In genomic region chr5:95783661-95784060, GRCh38 we compare ENCODE assay signal across 32 cellular contexts.
"Had no signal": no experiment of that assay in that cellular context is flagged by ENCODE, and none has a peak within 500 bp of the region (broad histone marks: within the 10 kb centered on the region; RNA-seq: fewer than 3 reads in every experiment).

No MANE protein-coding gene starts in this region.

- DNase-seq: activated B cell treated with CpG ODN at 0.5 μM for 24 hours; activated CD4-positive, alpha-beta memory T cell treated with anti-CD3 and anti-CD28 coated beads for 36 hours; activated CD4-positive, alpha-beta T cell treated with anti-CD3 and anti-CD28 coated beads for 4 hours; activated CD4-positive, alpha-beta T cell treated with anti-CD3 and anti-CD28 coated beads, Interleukin-2, amount 50 U/mL, for 1 hour; activated CD4-positive, CD25-positive, alpha-beta regulatory T cell treated with anti-CD3 and anti-CD28 coated beads, Interleukin-2, amount 50 U/mL, for 72 hours; activated CD8-positive, alpha-beta memory T cell treated with anti-CD3 and anti-CD28 coated beads, Interleukin-2, amount 50 U/mL, for 4 hours; activated gamma-delta T cell treated with Interleukin-2 at 50 U/mL for 16 hours; activated naive CD4-positive, alpha-beta T cell treated with anti-CD3 and anti-CD28 coated beads for 36 hours; activated T-cell treated with anti-CD3 and anti-CD28 coated beads for 4 hours; activated T-cell treated with anti-CD3 and anti-CD28 coated beads, Interleukin-2, amount 50 U/mL, for 4 hours; Karpas-422; KBM-7; MG63; NCI-H1048; NCI-H1105 treated with DMSO at 0.1 percent for 48 hours; NCI-H1436; NCI-H1694; NCI-H1930; NCI-H2081 treated with DMSO at 0.1 percent for 48 hours; NCI-H345; NCI-H524 treated with DMSO at 0.1 percent for 48 hours; SHP77 treated with DMSO at 0.1 percent for 48 hours; SW 1271; T-helper 1 cell; T-helper 2 cell; T-helper 9 cell had no signal

- H3K27me3 ChIP-seq: ascending aorta, cardiac muscle cell, MG63, SJSA1 had no signal

- H3K9me3 ChIP-seq: ascending aorta, MG63, SJSA1 had no signal

- ATAC-seq: activated naive CD4-positive, alpha-beta T cell treated with anti-CD3 and anti-CD28 coated beads, Interleukin-2, amount 50 U/mL, for 72 hours; activated T-cell treated with anti-CD3 and anti-CD28 coated beads, Interleukin-2, amount 50 U/mL, for 4 hours; Panc1 had no signal

- H3K27ac ChIP-seq: ascending aorta, SJSA1, VCaP had no signal

- H3K4me1 ChIP-seq: SJSA1 had no signal

- H3K4me3 ChIP-seq: ascending aorta, cardiac muscle cell, MG63, SJSA1 had no signal
